In genomic region chr14:37602605-37603453, GRCh38 we compare ENCODE assay signal across 18 cellular contexts. TPM values are rescaled to one million over a fixed set of nuclear protein-coding genes. Genes with fewer than 3 reads are reported as not detected.
DNase-seq lines count a peak whose midpoint lies in the region; ATAC-seq, FAIRE-seq and TF ChIP-seq lines count a peak whose summit lies in the region.
"Had no signal": no experiment of that assay in that cellular context is flagged by ENCODE, and none has a peak within 500 bp of the region (broad histone marks: within the 10 kb centered on the region; RNA-seq: fewer than 3 reads in every experiment).

No MANE protein-coding gene starts in this region.

- peaks cover 13% of the 10 kb centered on the region for H3K4me1 Mint-ChIP-seq in Caco-2 (ENCODE audit: low read depth, unreplicated experiment)

- no peaks in the 10 kb centered on the region for H4K20me1 ChIP-seq in endothelial cell of umbilical vein (replicated peaks; ENCODE audit: control insufficient read depth, extremely low read depth, insufficient read depth, low read length)

- dilution Hi-C loops in endothelial cell of umbilical vein (cut with MboI; ENCODE audit: extremely low pct_ligation_motif_present, low sequenced_read_pairs), result no loop called here

- no peaks in the 10 kb centered on the region for H3K79me2 ChIP-seq in endothelial cell of umbilical vein (ENCODE audit: control insufficient read depth, insufficient read depth, low read length)

- H3K36me3 ChIP-seq in Caco-2 (ENCODE audit: control insufficient read depth, insufficient read depth, low read length), result peaks cover 4% of the 10 kb centered on the region
- H3K36me3 ChIP-seq in endothelial cell of umbilical vein (ENCODE audit: control insufficient read depth in 2 of 2, extremely low read depth in 1 of 2, insufficient read depth in 2 of 2, low read length in 2 of 2), result no peaks in the 10 kb centered on the region
- H3K36me3 ChIP-seq in mucosa of rectum (ENCODE audit: control insufficient read depth in 2 of 2, insufficient read depth in 2 of 2, low read length in 2 of 2), result no peaks in the 10 kb centered on the region

- no peaks in the 10 kb centered on the region for H3K9me1 ChIP-seq in endothelial cell of umbilical vein (replicated peaks; ENCODE audit: control insufficient read depth, extremely low read depth, insufficient read depth, low read length)

- H3K4me2 ChIP-seq in endothelial cell of umbilical vein (ENCODE audit: insufficient read depth, low read length), result no peak overlapping the region

- no peak overlapping the region for H3K4me3 ChIP-seq in Caco-2 (ENCODE audit: low read depth, low read length)
- no peak overlapping the region for H3K4me3 ChIP-seq in endothelial cell of umbilical vein (replicated peaks in 1 of 3; ENCODE audit: insufficient read depth in 1 of 3, low read depth in 1 of 3, low read length in 3 of 3)
- H3K4me3 ChIP-seq in mucosa of rectum (ENCODE audit: low read length in 2 of 2), result peak overlapping the region; percentile 2 to 37

- ATAC-seq in GM21360 (IDR thresholded peaks at IDR 0.05; ENCODE audit: unreplicated experiment), result no peak

- no peaks in the 10 kb centered on the region for H3K27me3 Mint-ChIP-seq in Caco-2 (ENCODE audit: insufficient read depth, unreplicated experiment)

- CTCF ChIA-PET in Caco-2 (lab: Charles Lee), result no interaction called here
- CTCF ChIA-PET in endothelial cell of umbilical vein (lab: Charles Lee), result no interaction called here

- H3K27me3 ChIP-seq in Caco-2 (replicated peaks; ENCODE audit: control insufficient read depth, insufficient read depth, low read length), result no peaks in the 10 kb centered on the region
- H3K27me3 ChIP-seq in endothelial cell of umbilical vein (ENCODE audit: control insufficient read depth in 2 of 2, insufficient read depth in 2 of 2, low read length in 2 of 2), result peaks cover 82 to 97% of the 10 kb centered on the region in 2 experiments
- H3K27me3 ChIP-seq in mucosa of rectum (ENCODE audit: control insufficient read depth in 2 of 2, insufficient read depth in 2 of 2, low read length in 2 of 2), result peaks cover 15 to 19% of the 10 kb centered on the region in 2 donors

- H3K9ac ChIP-seq in endothelial cell of umbilical vein (replicated peaks; ENCODE audit: extremely low read depth, insufficient read depth, low read length), result no peak overlapping the region
- H3K9ac ChIP-seq in mucosa of rectum (ENCODE audit: low read depth in 1 of 2, low read length in 2 of 2), result no peak overlapping the region

- POLR2A ChIA-PET in Caco-2 (lab: Charles Lee), result no interaction called here
- POLR2A ChIA-PET in endothelial cell of umbilical vein (lab: Charles Lee), result no interaction called here

- FAIRE-seq in endothelial cell of umbilical vein (lab: Jason Lieb, UNC), result no peak
- FAIRE-seq: H54 had no signal

- BruUV-seq in Caco-2 (replicated peaks; lab: Mats Ljungman, UMichigan) (no TSS peak), endothelial cell of umbilical vein (replicated peaks; lab: Mats Ljungman, UMichigan) (no TSS peak)

- TF ChIP-seq CTCF in Caco-2 (IDR thresholded peaks at IDR 0.05; ENCODE audit: insufficient read depth in 1 of 2, low read depth in 1 of 2, low read length in 1 of 2, severe bottlenecking in 1 of 2, unreplicated experiment in 1 of 2) (no peak), endothelial cell of umbilical vein (IDR thresholded peaks at IDR 0.05; ENCODE audit: extremely low read depth in 1 of 2, insufficient read depth in 1 of 2, low read depth in 1 of 2, low read length in 2 of 2) (no peak)

- H3K4me3 Mint-ChIP-seq in Caco-2 (ENCODE audit: unreplicated experiment), result peak overlapping the region; percentile 48
- H3K4me3 Mint-ChIP-seq: HFFc6 had no signal

- peak overlapping the region; percentile 19 for H3K27ac Mint-ChIP-seq in Caco-2 (ENCODE audit: unreplicated experiment)
- H3K27ac Mint-ChIP-seq: HFFc6 had no signal

- H3K4me1 ChIP-seq in Caco-2 (peaks cover 33% of the 10 kb centered on the region), endothelial cell of umbilical vein (ENCODE audit: control insufficient read depth, extremely low read depth, insufficient read depth, low read length) (peaks cover 4% of the 10 kb centered on the region), mucosa of rectum (ENCODE audit: control insufficient read depth in 2 of 2, insufficient read depth in 2 of 2, low read length in 2 of 2) (peaks cover 11 to 31% of the 10 kb centered on the region in 2 donors)

- H3K27ac ChIP-seq in endothelial cell of umbilical vein (ENCODE audit: insufficient read depth, low read depth, low read length) (no peak overlapping the region), mucosa of rectum (ENCODE audit: low read depth in 2 of 2, low read length in 2 of 2) (no peak overlapping the region)

- no peak for TF ChIP-seq POLR2A in endothelial cell of umbilical vein (IDR thresholded peaks at IDR 0.05; ENCODE audit: low read depth, low read length)

- intact Hi-C loops in Caco-2 (cut with micrococcal nuclease; ENCODE audit: unreplicated experiment) (no loop called here), endothelial cell of umbilical vein (cut with micrococcal nuclease) (no loop called here)

- peaks cover 31% of the 10 kb centered on the region for H3K36me3 Mint-ChIP-seq in Caco-2 (ENCODE audit: insufficient read depth, unreplicated experiment)

- no peaks in the 10 kb centered on the region for H3K9me3 Mint-ChIP-seq in Caco-2 (ENCODE audit: unreplicated experiment)
- H3K9me3 Mint-ChIP-seq: HFFc6 had no signal

- no peaks in the 10 kb centered on the region for H3K9me3 ChIP-seq in Caco-2
- H3K9me3 ChIP-seq in endothelial cell of umbilical vein (replicated peaks; ENCODE audit: control insufficient read depth, insufficient read depth, low read length), result no peaks in the 10 kb centered on the region
- H3K9me3 ChIP-seq in mucosa of rectum (ENCODE audit: control insufficient read depth in 2 of 2, low read length in 2 of 2), result no peaks in the 10 kb centered on the region

- DNase-seq in Caco-2 (peak; percentile 56 to 75), MV-4-11 (lab: John Stamatoyannopoulos, UW) (peak; percentile 24), endothelial cell of umbilical vein (ENCODE audit: low read depth, low spot score) (no peak), kidney glomerular epithelial cell (lab: John Stamatoyannopoulos, UW) (no peak), NCI-H2029 treated with DMSO at 0.1 percent for 48 hours (lab: John Stamatoyannopoulos, UW) (no peak), ureter (ENCODE audit: low spot score) (no peak)
- DNase-seq: C1 segment of cervical spinal cord; EL; HFFc6; MM.1S; NCI-H187; NK-92 treated with Interleukin-12 subunit alpha and Interleukin-12 subunit beta, amount 100 ng/mL, for 24 hours; SHP77 treated with DMSO at 0.1 percent for 48 hours had no signal

- H2AFZ ChIP-seq in endothelial cell of umbilical vein (ENCODE audit: low read depth, low read length), result no peak overlapping the region

TF ChIP-seq in endothelial cell of umbilical vein, 7 proteins besides CTCF, POLR2A, EP300 and RAD21:
- TF ChIP-seq MYC (IDR thresholded peaks at IDR 0.05; ENCODE audit: low read depth, low read length) (no peak), EZH2 (IDR thresholded peaks at IDR 0.05; ENCODE audit: borderline replicate concordance, low read depth, low read length, severe bottlenecking) (peak; percentile 57)

RNA-seq across cellular contexts. Expression of gene TTC6, which starts 7.4 kb away (rescaled TPM):
- total RNA-seq in Caco-2 (2022) (19.4 and 25.1 TPM in 2 replicates), endothelial cell of umbilical vein (0.75 TPM in 1 of 2 replicates, not detected in the other), ureter (21.3 TPM)
- not detected in 2 replicates for polyA plus RNA-seq in endothelial cell of umbilical vein
- polyA plus RNA-seq in endothelial cell of umbilical vein (2011; cell fraction: cytosol; rRNA removed), result not detected in 2 replicates
- 0.06 and 0.37 TPM in 2 replicates for polyA plus RNA-seq in endothelial cell of umbilical vein (2011; cell fraction: nucleus; rRNA removed)
- polyA plus RNA-seq in endothelial cell of umbilical vein (2012), result 0.07 TPM in 1 of 2 replicates, not detected in the other
- not detected in 2 replicates for polyA minus RNA-seq in endothelial cell of umbilical vein
- polyA minus RNA-seq in endothelial cell of umbilical vein (2011; cell fraction: cytosol; rRNA and poly(A)+ RNA removed), result not detected
- 0.19 and 0.29 TPM in 2 replicates for polyA minus RNA-seq in endothelial cell of umbilical vein (2011; cell fraction: nucleus; rRNA and poly(A)+ RNA removed)
- total RNA-seq: OCI-LY7, RPMI7951 had no signal

RNA-seq across cellular contexts. Expression of gene FOXA1, which starts 7.8 kb away (rescaled TPM):
- 271 and 291 TPM in 2 replicates for total RNA-seq in Caco-2 (2022)
- total RNA-seq in endothelial cell of umbilical vein, result not detected in 2 replicates
- polyA plus RNA-seq in endothelial cell of umbilical vein, result 0.06 TPM in 1 of 2 replicates, not detected in the other
- 0.03 TPM in 2 replicates for polyA plus RNA-seq in endothelial cell of umbilical vein (2011; cell fraction: cytosol; rRNA removed)
- polyA plus RNA-seq in endothelial cell of umbilical vein (2011; cell fraction: nucleus; rRNA removed), result 0.04 TPM in 1 of 2 replicates, not detected in the other
- polyA plus RNA-seq in endothelial cell of umbilical vein (2012), result 0.25 and 0.62 TPM in 2 replicates
- polyA minus RNA-seq in endothelial cell of umbilical vein, result not detected in 2 replicates
- 4.9 TPM for polyA minus RNA-seq in endothelial cell of umbilical vein (2011; cell fraction: cytosol; rRNA and poly(A)+ RNA removed)
- polyA minus RNA-seq in endothelial cell of umbilical vein (2011; cell fraction: nucleus; rRNA and poly(A)+ RNA removed), result not detected in 2 replicates
- 126 TPM for total RNA-seq in ureter
- total RNA-seq: OCI-LY7, RPMI7951 had no signal

Comparison
In these comparisons a context has a peak if more than half of its experiments do, and no peak if none do; other contexts are left out.
1. DNase-seq: peak in Caco-2 (2 of 2) and MV-4-11 (single experiment); none in endothelial cell of umbilical vein (single experiment), kidney glomerular epithelial cell (single experiment), NCI-H2029 treated with DMSO at 0.1 percent for 48 hours (single experiment) and ureter (single experiment).
2. H3K4me3 ChIP-seq: peak in mucosa of rectum (2 of 2); none in Caco-2 (single experiment) and endothelial cell of umbilical vein (0 of 3).
3. RNA of gene TTC6, which starts 7.4 kb away (total RNA-seq): 21.3 TPM in ureter (single experiment) and 19.4 to 25.1 TPM in Caco-2; 0.75 TPM in endothelial cell of umbilical vein; every median in the first group is over 10 times any median in the second.
4. RNA of gene FOXA1, which starts 7.8 kb away (total RNA-seq): 271 to 291 TPM in Caco-2 and 126 TPM in ureter (single experiment); not detected in endothelial cell of umbilical vein; every median in the first group is over 100 times any median in the second.